ENCODE assay signal across 20 cellular contexts in the genomic region with DNA sequence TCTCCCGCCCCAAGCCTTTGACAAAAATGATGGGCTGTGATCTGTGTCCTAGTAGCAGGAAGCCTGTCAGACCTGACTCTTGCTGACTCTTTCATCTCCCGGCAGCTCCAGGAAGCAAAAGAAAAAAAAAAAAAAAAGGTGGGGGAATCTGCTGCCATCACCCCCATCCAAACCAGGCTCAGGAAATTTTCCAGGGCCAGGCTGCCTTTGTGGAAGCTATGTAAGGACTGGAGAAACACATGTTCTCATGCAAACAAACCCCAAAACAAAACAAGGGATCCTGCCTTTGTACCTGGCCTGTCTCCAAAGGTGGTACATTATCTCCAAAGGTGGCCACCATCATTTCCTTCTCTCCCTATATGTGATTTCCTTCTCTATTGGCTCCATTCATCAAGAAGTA.
"Had no signal": no experiment of that assay in that cellular context is flagged by ENCODE, and none has a peak within 500 bp of the region (broad histone marks: within the 10 kb centered on the region; RNA-seq: fewer than 3 reads in every experiment).

No MANE protein-coding gene starts in this region.

- H3K9me3 ChIP-seq: gastrocnemius medialis, thoracic aorta, upper lobe of right lung had no signal

- ATAC-seq: gastrocnemius medialis, left ventricle myocardium superior, sciatic nerve, T-helper 17 cell had no signal

- H3K4me3 ChIP-seq: coronary artery, gastrocnemius medialis, thoracic aorta, upper lobe of right lung had no signal

- H3K27me3 Mint-ChIP-seq: activated B cell treated with CpG ODN at 0.5 μM for 24 hours had no signal

- DNase-seq: activated B cell treated with CpG ODN at 0.5 μM for 24 hours; activated CD4-positive, alpha-beta T cell treated with anti-CD3 and anti-CD28 coated beads for 4 hours; activated CD4-positive, alpha-beta T cell treated with anti-CD3 and anti-CD28 coated beads, Interleukin-2, amount 50 U/mL, for 48 hours; activated effector memory CD4-positive, alpha-beta T cell treated with Interleukin-2 at 50 U/mL for 16 hours; activated naive CD4-positive, alpha-beta T cell treated with anti-CD3 and anti-CD28 coated beads for 36 hours; activated T-cell treated with anti-CD3 and anti-CD28 coated beads, Interleukin-2, amount 50 U/mL, for 48 hours; amygdala; effector CD4-positive, alpha-beta T cell; gastrocnemius medialis; hippocampal formation; left ventricle myocardium superior; nephron progenitor cell; stimulated activated CD4-positive, alpha-beta T cell treated with anti-CD3 and anti-CD28 coated beads, Interleukin-2, amount 100 ng/mL, for 48 hours; stimulated activated naive CD4-positive, alpha-beta T cell; SW 1271; T-helper 17 cell; upper lobe of right lung had no signal

- H3K4me1 Mint-ChIP-seq: activated B cell treated with CpG ODN at 0.5 μM for 24 hours, T-helper 17 cell had no signal

- H3K27ac ChIP-seq: coronary artery, gastrocnemius medialis, thoracic aorta, upper lobe of right lung had no signal

- H3K36me3 ChIP-seq: gastrocnemius medialis, thoracic aorta, upper lobe of right lung had no signal

- H3K4me1 ChIP-seq: upper lobe of right lung had no signal

- H3K4me3 Mint-ChIP-seq: activated B cell treated with CpG ODN at 0.5 μM for 24 hours; activated naive CD4-positive, alpha-beta T cell treated with anti-CD3 and anti-CD28 coated beads for 36 hours; nephron progenitor cell; T-helper 17 cell had no signal

- H3K27me3 ChIP-seq: gastrocnemius medialis, upper lobe of right lung had no signal

- H3K27ac Mint-ChIP-seq: activated B cell treated with CpG ODN at 0.5 μM for 24 hours; activated naive CD4-positive, alpha-beta T cell treated with anti-CD3 and anti-CD28 coated beads for 36 hours; nephron progenitor cell; T-helper 17 cell had no signal

- H3K9me3 Mint-ChIP-seq: activated B cell treated with CpG ODN at 0.5 μM for 24 hours had no signal
